Comparison of ENCODE assay signal across 28 cellular contexts in the genomic region with DNA sequence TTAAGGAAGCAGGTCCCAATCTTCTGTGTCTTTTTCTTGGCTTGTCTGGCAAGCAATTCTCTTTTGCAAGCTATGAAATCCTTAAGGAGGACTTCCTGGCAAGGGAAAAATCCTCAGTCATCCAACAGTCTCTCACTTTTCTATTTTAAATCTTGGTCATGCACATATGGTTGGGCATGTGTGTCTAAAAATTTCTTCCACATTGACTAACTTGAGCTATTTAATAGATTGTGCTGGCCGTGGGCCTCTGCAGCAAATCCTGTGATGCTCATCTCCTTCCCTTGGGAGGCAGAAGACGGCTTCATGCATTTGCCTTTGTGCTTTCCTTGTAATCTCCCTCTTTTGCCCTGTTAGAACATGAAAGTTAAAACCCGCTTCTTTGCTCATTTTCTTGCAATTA.
"Had no signal": no experiment of that assay in that cellular context is flagged by ENCODE, and none has a peak within 500 bp of the region (broad histone marks: within the 10 kb centered on the region; RNA-seq: fewer than 3 reads in every experiment).

No MANE protein-coding gene starts in this region.

- H3K9me3 ChIP-seq: left lung, lower lobe of right lung, neutrophil, ovary, prostate gland, right lobe of liver, testis, thyroid gland, transverse colon, upper lobe of left lung, vagina had no signal

- H3K4me3 Mint-ChIP-seq: naive B cell; natural killer cell; nephron progenitor cell; neural progenitor cell; stimulated activated memory B cell treated with anti-CD40 and anti-IgM and Interleukin-4, amounts not matched to agents 10 μg/mL and 1 μg/mL and 100 μg/mL, for 72 hours; stimulated activated naive CD8-positive, alpha-beta T cell treated with anti-CD3 and anti-CD28 coated beads, Interleukin-15, amount 100 ng/mL, for 72 hours had no signal

- H3K4me1 Mint-ChIP-seq: naive B cell; natural killer cell; nephron progenitor cell; neural progenitor cell; stimulated activated naive CD8-positive, alpha-beta T cell treated with anti-CD3 and anti-CD28 coated beads, Interleukin-15, amount 100 ng/mL, for 72 hours had no signal

- H3K27me3 ChIP-seq: left lung, neural progenitor cell, neutrophil, ovary, right lobe of liver, testis, thyroid gland, transverse colon, upper lobe of left lung, vagina had no signal

- H3K27me3 Mint-ChIP-seq: stimulated activated memory B cell treated with anti-CD40 and anti-IgM and Interleukin-4, amounts not matched to agents 10 μg/mL and 1 μg/mL and 100 μg/mL, for 72 hours; stimulated activated naive CD8-positive, alpha-beta T cell treated with anti-CD3 and anti-CD28 coated beads, Interleukin-15, amount 100 ng/mL, for 72 hours had no signal

- H3K36me3 Mint-ChIP-seq: naive B cell; natural killer cell; neural progenitor cell; stimulated activated memory B cell treated with anti-CD40 and anti-IgM and Interleukin-4, amounts not matched to agents 10 μg/mL and 1 μg/mL and 100 μg/mL, for 72 hours had no signal

- H3K4me1 ChIP-seq: left lung, lower lobe of right lung, prostate gland, right lobe of liver, testis, thyroid gland, transverse colon, upper lobe of left lung, vagina had no signal

- DNase-seq: kidney; left colon; left lung; lower lobe of right lung; mammary epithelial cell; mesenchymal stem cell; naive B cell; natural killer cell; nephron progenitor cell; ovary; right lobe of liver; stimulated activated CD4-positive, alpha-beta T cell treated with anti-CD3 and anti-CD28 coated beads, Interleukin-1b, Interleukin-23, amount 100 ng/mL, for 48 hours; stimulated activated CD4-positive, alpha-beta T cell treated with anti-CD3 and anti-CD28 coated beads, Interleukin-2, amount 100 ng/mL, for 48 hours; stimulated activated CD4-positive, alpha-beta T cell treated with anti-CD3 and anti-CD28 coated beads, Interleukin-4, amount 100 ng/mL, for 4 hours; stimulated activated CD8-positive, alpha-beta memory T cell treated with anti-CD3 and anti-CD28 coated beads, Interleukin-4, amount 100 ng/mL, for 48 hours; stimulated activated naive CD4-positive, alpha-beta T cell treated with Interleukin-2 at 50 U/mL for 16 hours; stimulated activated naive CD8-positive, alpha-beta T cell treated with anti-CD3 and anti-CD28 coated beads, Interleukin-15, amount 100 ng/mL, for 72 hours; substantia nigra; testis; thyroid gland; transverse colon; upper lobe of left lung had no signal

- H3K4me3 ChIP-seq: left lung, lower lobe of right lung, neural progenitor cell, ovary, prostate gland, right lobe of liver, smooth muscle cell, testis, thyroid gland, transverse colon, upper lobe of left lung, vagina had no signal

- ATAC-seq: left colon; left lung; lower lobe of right lung; natural killer cell; right lobe of liver; stimulated activated memory B cell treated with anti-CD40 and anti-IgM and Interleukin-4, amounts not matched to agents 10 μg/mL and 1 μg/mL and 100 μg/mL, for 72 hours; stimulated activated naive CD8-positive, alpha-beta T cell treated with anti-CD3 and anti-CD28 coated beads, Interleukin-15, amount 100 ng/mL, for 72 hours had no signal

- H3K27ac ChIP-seq: left lung, lower lobe of right lung, neural progenitor cell, neutrophil, ovary, prostate gland, right lobe of liver, testis, thyroid gland, transverse colon, upper lobe of left lung, vagina had no signal

- H3K9me3 Mint-ChIP-seq: naive B cell; natural killer cell; nephron progenitor cell; neural progenitor cell; stimulated activated memory B cell treated with anti-CD40 and anti-IgM and Interleukin-4, amounts not matched to agents 10 μg/mL and 1 μg/mL and 100 μg/mL, for 72 hours; stimulated activated naive CD8-positive, alpha-beta T cell treated with anti-CD3 and anti-CD28 coated beads, Interleukin-15, amount 100 ng/mL, for 72 hours had no signal

- H3K27ac Mint-ChIP-seq: naive B cell; natural killer cell; nephron progenitor cell; neural progenitor cell; stimulated activated memory B cell treated with anti-CD40 and anti-IgM and Interleukin-4, amounts not matched to agents 10 μg/mL and 1 μg/mL and 100 μg/mL, for 72 hours; stimulated activated naive CD8-positive, alpha-beta T cell treated with anti-CD3 and anti-CD28 coated beads, Interleukin-15, amount 100 ng/mL, for 72 hours had no signal
